In the genomic region with DNA sequence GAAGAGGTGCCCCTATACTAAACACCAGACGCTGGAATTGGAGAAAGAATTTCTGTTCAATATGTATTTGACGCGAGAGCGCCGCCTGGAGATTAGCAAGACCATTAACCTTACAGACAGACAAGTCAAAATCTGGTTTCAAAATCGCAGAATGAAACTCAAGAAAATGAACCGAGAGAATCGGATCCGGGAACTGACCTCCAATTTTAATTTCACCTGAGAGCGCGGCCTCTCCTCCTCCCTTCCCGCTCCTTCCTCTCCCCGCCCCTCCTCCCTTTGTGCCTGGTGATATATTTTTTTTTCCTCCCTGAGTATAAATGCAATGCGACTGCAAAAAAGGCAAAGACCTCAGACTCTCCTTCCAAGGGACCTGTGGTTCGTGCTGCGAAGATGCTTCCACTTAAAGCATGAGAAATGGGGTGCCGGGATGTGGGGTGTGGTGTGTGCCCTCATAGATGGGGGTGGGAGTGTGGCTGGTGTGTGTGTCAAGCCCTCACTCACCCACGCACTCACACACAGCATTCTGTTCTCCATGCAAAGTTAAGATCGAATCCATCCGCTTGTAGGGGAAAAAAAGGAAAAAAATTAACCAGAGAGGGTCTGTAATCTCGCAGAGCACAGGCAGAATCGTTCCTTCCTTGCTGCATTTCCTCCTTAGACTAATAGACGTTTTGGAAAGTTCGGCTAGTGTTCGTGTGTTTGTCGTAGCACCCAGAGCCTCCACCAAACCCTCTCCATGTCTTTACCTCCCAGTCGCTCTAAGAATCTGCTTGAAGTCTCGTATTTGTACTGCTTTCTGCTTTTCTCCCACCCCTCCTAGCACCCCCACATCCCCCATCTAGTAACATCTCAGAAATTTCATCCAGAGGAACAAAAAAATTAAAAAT, we compare ENCODE assay signal across 8 cellular contexts. TPM values are rescaled to one million over a fixed set of nuclear protein-coding genes. Genes with fewer than 3 reads are reported as not detected.
A peak's percentile ranks its signal among the peaks of the same experiment; 100 is the strongest.
DNase-seq lines count a peak whose midpoint lies in the region; ATAC-seq, FAIRE-seq and TF ChIP-seq lines count a peak whose summit lies in the region.

No MANE protein-coding gene starts in this region.

- no peaks in the 10 kb centered on the region for H3K9me2 ChIP-seq in SU-DHL-6 (replicated peaks; ENCODE audit: insufficient read depth, low read length)

- no peaks in the 10 kb centered on the region for H3K9me3 Mint-ChIP-seq in type B pancreatic cell

- ATAC-seq in Right ventricle myocardium inferior, result no peak

- H3K27ac Mint-ChIP-seq in type B pancreatic cell, result peak overlapping the region; percentile 18

- no peaks in the 10 kb centered on the region for H3F3A ChIP-seq in SU-DHL-6 (ENCODE audit: insufficient read depth)

- peaks cover 19% of the 10 kb centered on the region for H3K4me1 Mint-ChIP-seq in type B pancreatic cell (ENCODE audit: unreplicated experiment)

- no peaks in the 10 kb centered on the region for H3K36me3 ChIP-seq in SU-DHL-6 (ENCODE audit: low read length)

- TF ChIP-seq CTCF in SU-DHL-6 (IDR thresholded peaks at IDR 0.05; ENCODE audit: insufficient read depth, low read length, poor library complexity, severe bottlenecking) (peak; percentile 63), type B pancreatic cell (conservative IDR thresholded peaks at IDR 0.05) (peak; percentile 56)

- no peaks in the 10 kb centered on the region for H3K79me2 ChIP-seq in SU-DHL-6 (ENCODE audit: insufficient read depth, low read length)

- H3K36me3 Mint-ChIP-seq in type B pancreatic cell, result no peaks in the 10 kb centered on the region

- no peak overlapping the region for H3K27ac ChIP-seq in SU-DHL-6 (ENCODE audit: low read depth, low read length)

- H3K9ac ChIP-seq in SU-DHL-6 (ENCODE audit: low read length), result no peak overlapping the region

- no peaks in the 10 kb centered on the region for H3K9me3 ChIP-seq in SU-DHL-6 (ENCODE audit: insufficient read depth, low read length)

- DNase-seq in NCI-H2196 (lab: John Stamatoyannopoulos, UW; ENCODE audit: unreplicated experiment), result peak; percentile 47
- DNase-seq in NCI-H2196 treated with DMSO at 0.1 percent for 48 hours (lab: John Stamatoyannopoulos, UW; ENCODE audit: unreplicated experiment), result no peak
- DNase-seq in HTR-8/SVneo (ENCODE audit: insufficient read length, low spot score), result peak; percentile 70
- DNase-seq in glomerular visceral epithelial cell (ENCODE audit: extremely low spot score), result peak; percentile 66
- no peak for DNase-seq in type B pancreatic cell (ENCODE audit: extremely low spot score, unreplicated experiment)
- no peak for DNase-seq in Right ventricle myocardium inferior (ENCODE audit: missing footprints)
- no peak for DNase-seq in NCI-H146 (lab: John Stamatoyannopoulos, UW)

- H3K27me3 Mint-ChIP-seq in type B pancreatic cell, result peaks cover 100% of the 10 kb centered on the region

- intact Hi-C loops in Right ventricle myocardium inferior (cut with DNase I), result no loop called here

- peak overlapping the region; percentile 23 for H3K4me2 ChIP-seq in SU-DHL-6 (ENCODE audit: low read depth, low read length, poor library complexity, severe bottlenecking)

- no peak overlapping the region for H2AFZ ChIP-seq in SU-DHL-6 (ENCODE audit: low read depth, low read length, severe bottlenecking)

- no peaks in the 10 kb centered on the region for H4K20me1 ChIP-seq in SU-DHL-6 (ENCODE audit: low read depth, low read length)

- H3K4me3 ChIP-seq in SU-DHL-6 (ENCODE audit: insufficient read depth, low read length, poor library complexity, severe bottlenecking), result no peak overlapping the region

- peak overlapping the region; percentile 45 for H3K4me3 Mint-ChIP-seq in type B pancreatic cell

- H3K27me3 ChIP-seq in SU-DHL-6 (ENCODE audit: low read length), result no peaks in the 10 kb centered on the region

- FAIRE-seq in HTR-8/SVneo (lab: Jason Lieb, UNC), result no peak

RNA-seq across cellular contexts. Expression of a gene that starts 4.5 kb away (rescaled TPM):
- total RNA-seq in type B pancreatic cell (ENCODE audit: low replicate concordance) (not detected in 2 replicates), Right ventricle myocardium inferior (not detected)

RNA-seq across cellular contexts. Expression of a gene that starts 10.5 kb away (rescaled TPM):
- total RNA-seq in type B pancreatic cell (ENCODE audit: low replicate concordance) (0.27 and 0.36 TPM in 2 replicates), Right ventricle myocardium inferior (not detected)

RNA-seq across cellular contexts. Expression of a gene that starts 14.7 kb away (rescaled TPM):
- not detected in 2 replicates for total RNA-seq in type B pancreatic cell (ENCODE audit: low replicate concordance)
- total RNA-seq in Right ventricle myocardium inferior, result not detected

RNA-seq across cellular contexts. Expression of a gene that starts 16.5 kb away (rescaled TPM):
- total RNA-seq in type B pancreatic cell (ENCODE audit: low replicate concordance) (0.12 TPM in 1 of 2 replicates, not detected in the other), Right ventricle myocardium inferior (not detected)

RNA-seq across cellular contexts. Expression of a gene that starts 19.3 kb away (rescaled TPM):
- total RNA-seq in type B pancreatic cell (ENCODE audit: low replicate concordance) (0.77 and 1.5 TPM in 2 replicates), Right ventricle myocardium inferior (not detected)

Comparison
In these comparisons a context has a peak if more than half of its experiments do, and no peak if none do; other contexts are left out.
1. DNase-seq: peak in NCI-H2196 (single experiment), HTR-8/SVneo (single experiment) and glomerular visceral epithelial cell (single experiment); none in NCI-H2196 treated with DMSO at 0.1 percent for 48 hours (single experiment), type B pancreatic cell (single experiment), Right ventricle myocardium inferior (single experiment) and NCI-H146 (single experiment).